In genomic region chr3:128576290-128576689, GRCh38 we compare ENCODE assay signal across 23 cellular contexts.
"Had no signal": no experiment of that assay in that cellular context is flagged by ENCODE, and none has a peak within 500 bp of the region (broad histone marks: within the 10 kb centered on the region; RNA-seq: fewer than 3 reads in every experiment).

No MANE protein-coding gene starts in this region.

- H3K27me3 ChIP-seq: SJSA1 had no signal

- H3K36me3 ChIP-seq: SJSA1 had no signal

- H3K4me1 Mint-ChIP-seq: IgD-negative memory B cell had no signal

- DNase-seq: KBM-7, MV-4-11, NCI-H1092, NCI-H1105 treated with DMSO at 0.1 percent for 48 hours, NCI-H1417 treated with DMSO at 0.1 percent for 48 hours, NCI-H146, NCI-H1694 treated with DMSO at 0.1 percent for 48 hours, NCI-H2029, NCI-H2081 treated with DMSO at 0.1 percent for 48 hours, NCI-H2171, NCI-H226, NCI-H446, NCI-H510A, NCI-H524 treated with DMSO at 0.1 percent for 48 hours, NCI-H69, NCI-H774, RPMI8226, SIG-M5 had no signal

- FAIRE-seq: RCC 7860 had no signal

- H3K36me3 Mint-ChIP-seq: IgD-negative memory B cell had no signal

- H3K4me3 ChIP-seq: SJSA1, SK-N-MC had no signal

- H3K27ac Mint-ChIP-seq: IgD-negative memory B cell had no signal

- H3K27ac ChIP-seq: HL-60, SJSA1, SK-N-MC had no signal

- H3K9me3 Mint-ChIP-seq: IgD-negative memory B cell had no signal

- H3K4me3 Mint-ChIP-seq: IgD-negative memory B cell had no signal
